9 cellular contexts compared by ENCODE assay signal in genomic region chr10:31921031-31921430, GRCh38. TPM values are rescaled to one million over a fixed set of nuclear protein-coding genes. Genes with fewer than 3 reads are reported as not detected.
A peak's percentile ranks its signal among the peaks of the same experiment; 100 is the strongest.
DNase-seq lines count a peak whose midpoint lies in the region; ATAC-seq and TF ChIP-seq lines count a peak whose summit lies in the region.
"Had no signal": no experiment of that assay in that cellular context is flagged by ENCODE, and none has a peak within 500 bp of the region (broad histone marks: within the 10 kb centered on the region; RNA-seq: fewer than 3 reads in every experiment).

No MANE protein-coding gene starts in this region.

- peaks cover 4% of the 10 kb centered on the region for H3K36me3 Mint-ChIP-seq in activated T-cell treated with anti-CD3 and anti-CD28 coated beads, Interleukin-2, amount 50 U/mL, for 4 hours (ENCODE audit: insufficient read depth)
- H3K36me3 Mint-ChIP-seq in HFFc6 (ENCODE audit: low read depth) (no peaks in the 10 kb centered on the region), IgD-negative memory B cell (peaks cover 8% of the 10 kb centered on the region)
- peaks cover 0 to 7% of the 10 kb centered on the region in 2 donors for H3K36me3 Mint-ChIP-seq in stimulated activated naive B cell treated with anti-CD40 and anti-IgM and Interleukin-4, amounts not matched to agents 10 μg/mL and 1 μg/mL and 100 μg/mL, for 72 hours

- no peak for DNase-seq in activated T-cell treated with anti-CD3 and anti-CD28 coated beads, Interleukin-2, amount 50 U/mL, for 4 hours
- DNase-seq in activated T-cell treated with anti-CD3 and anti-CD28 coated beads, Interleukin-2, amount 50 U/mL, for 1 hour = no peak
- DNase-seq in HFFc6 (no peak), NCI-H524 (lab: John Stamatoyannopoulos, UW) (no peak), DMS153 treated with DMSO at 0.1 percent for 48 hours (lab: John Stamatoyannopoulos, UW; ENCODE audit: unreplicated experiment) (no peak), NCI-H1092 (lab: John Stamatoyannopoulos, UW) (no peak)
- no peak for DNase-seq in stimulated activated naive B cell treated with anti-CD40 and anti-IgM and Interleukin-4, amounts not matched to agents 10 μg/mL and 1 μg/mL and 100 μg/mL, for 72 hours
- DNase-seq: hippocampal formation had no signal

- ATAC-seq in activated T-cell treated with anti-CD3 and anti-CD28 coated beads, Interleukin-2, amount 50 U/mL, for 4 hours = peak; percentile 50 to 82
- ATAC-seq in stimulated activated naive B cell treated with anti-CD40 and anti-IgM and Interleukin-4, amounts not matched to agents 10 μg/mL and 1 μg/mL and 100 μg/mL, for 72 hours (replicated peaks) = peak in 1 of 2 donors; percentile 38

- H3K9me3 Mint-ChIP-seq in activated T-cell treated with anti-CD3 and anti-CD28 coated beads, Interleukin-2, amount 50 U/mL, for 4 hours = no peaks in the 10 kb centered on the region
- H3K9me3 Mint-ChIP-seq in HFFc6 (no peaks in the 10 kb centered on the region), IgD-negative memory B cell (no peaks in the 10 kb centered on the region)
- H3K9me3 Mint-ChIP-seq in stimulated activated naive B cell treated with anti-CD40 and anti-IgM and Interleukin-4, amounts not matched to agents 10 μg/mL and 1 μg/mL and 100 μg/mL, for 72 hours = no peaks in the 10 kb centered on the region

- H3K27me3 Mint-ChIP-seq in activated T-cell treated with anti-CD3 and anti-CD28 coated beads, Interleukin-2, amount 50 U/mL, for 4 hours (ENCODE audit: low read depth) = no peaks in the 10 kb centered on the region
- no peaks in the 10 kb centered on the region for H3K27me3 Mint-ChIP-seq in HFFc6 (ENCODE audit: insufficient read depth)
- H3K27me3 Mint-ChIP-seq in IgD-negative memory B cell = peaks cover 1% of the 10 kb centered on the region
- H3K27me3 Mint-ChIP-seq in stimulated activated naive B cell treated with anti-CD40 and anti-IgM and Interleukin-4, amounts not matched to agents 10 μg/mL and 1 μg/mL and 100 μg/mL, for 72 hours = no peaks in the 10 kb centered on the region

- H3K4me3 Mint-ChIP-seq in activated T-cell treated with anti-CD3 and anti-CD28 coated beads, Interleukin-2, amount 50 U/mL, for 4 hours = peak overlapping the region; percentile 54
- H3K4me3 Mint-ChIP-seq in HFFc6 (no peak overlapping the region), IgD-negative memory B cell (peak overlapping the region in 2 of 4 donors; percentile 55 to 87)
- no peak overlapping the region for H3K4me3 Mint-ChIP-seq in stimulated activated naive B cell treated with anti-CD40 and anti-IgM and Interleukin-4, amounts not matched to agents 10 μg/mL and 1 μg/mL and 100 μg/mL, for 72 hours

- peaks cover 51% of the 10 kb centered on the region for H3K4me1 Mint-ChIP-seq in activated T-cell treated with anti-CD3 and anti-CD28 coated beads, Interleukin-2, amount 50 U/mL, for 4 hours (ENCODE audit: low read depth)
- H3K4me1 Mint-ChIP-seq in HFFc6 (ENCODE audit: low read depth) (peaks cover 38% of the 10 kb centered on the region), IgD-negative memory B cell (peaks cover 24 to 47% (median 41%) of the 10 kb centered on the region in 3 donors)
- H3K4me1 Mint-ChIP-seq in stimulated activated naive B cell treated with anti-CD40 and anti-IgM and Interleukin-4, amounts not matched to agents 10 μg/mL and 1 μg/mL and 100 μg/mL, for 72 hours = peaks cover 21 to 67% of the 10 kb centered on the region in 2 donors

- no peak for TF ChIP-seq CTCF in HFFc6 (IDR thresholded peaks at IDR 0.05)

- 0 out of 2 replicates have a peak overlapping the region, but pooled peaks have one; percentile 10 for H3K27ac Mint-ChIP-seq in HFFc6
- peak overlapping the region in 2 of 3 donors; percentile 7 to 48 for H3K27ac Mint-ChIP-seq in IgD-negative memory B cell
- peak overlapping the region; percentile 44 for H3K27ac Mint-ChIP-seq in stimulated activated naive B cell treated with anti-CD40 and anti-IgM and Interleukin-4, amounts not matched to agents 10 μg/mL and 1 μg/mL and 100 μg/mL, for 72 hours

RNA-seq across cellular contexts. Expression of gene ARHGAP12, which starts 7.6 kb away (rescaled TPM):
- 1 to 10 TPM; 3.3 to 4.2 (median 3.9) TPM for total RNA-seq in activated T-cell treated with anti-CD3 and anti-CD28 coated beads, Interleukin-2, amount 50 U/mL, for 4 hours
- total RNA-seq in HFFc6 (2021; fragmentation: NEBNext Ultra II Directional; extraction: Animal tissue kit (Norgen Biotek cat#: 25700)) = 10 to 100 TPM; 16.0 to 18.9 (median 17.9) TPM
- polyA plus RNA-seq in IgD-negative memory B cell = 10.0 TPM
